ENCODE assay signal across 8 cellular contexts in genomic region chr1:36083635-36084501, GRCh38. TPM values are rescaled to one million over a fixed set of nuclear protein-coding genes. Genes with fewer than 3 reads are reported as not detected.
A peak's percentile ranks its signal among the peaks of the same experiment; 100 is the strongest.
DNase-seq lines count a peak whose midpoint lies in the region; ATAC-seq, FAIRE-seq and TF ChIP-seq lines count a peak whose summit lies in the region.

TSS of gene TEKT2 (plus strand) at chr1:36084094. CDS start at chr1:36084922, 828 bp downstream.

- H3K9me3 Mint-ChIP-seq in activated CD4-positive, alpha-beta T cell treated with anti-CD3 and anti-CD28 coated beads for 36 hours (ENCODE audit: low read depth): no peaks in the 10 kb centered on the region

- H3K4me1 Mint-ChIP-seq in activated CD4-positive, alpha-beta T cell treated with anti-CD3 and anti-CD28 coated beads for 36 hours: peaks cover 3% of the 10 kb centered on the region

- H3K27me3 ChIP-seq in stomach: peaks cover 0 to 33% (median 6%) of the 10 kb centered on the region in 3 donors

- 12 to 21% (median 14%) methylated on average over 34 to 59 of the region's 59 CpGs for WGBS in stomach, 5 donors

- peaks cover 26% of the 10 kb centered on the region for H3K27me3 Mint-ChIP-seq in activated CD4-positive, alpha-beta T cell treated with anti-CD3 and anti-CD28 coated beads for 36 hours

- H3K27ac ChIP-seq in stomach (peak within 1 kb of the TSS in 2 of 5 donors; percentile 7 to 31), RWPE1 (no peak within 1 kb of the TSS)

- intact Hi-C loops in stomach (cut with DNase I; ENCODE audit: low total_unique reads): no loop called here
- intact Hi-C loops in activated CD4-positive, alpha-beta T cell treated with anti-CD3 and anti-CD28 coated beads for 36 hours (cut with DNase I, micrococcal nuclease): loop anchor here in 1 of 2 experiments (10.0 kb wide), 1 partner anchor 199 kb away; the partner anchor contains the start of gene AGO1

- no peaks in the 10 kb centered on the region for H3K36me3 ChIP-seq in stomach

- H3K36me3 Mint-ChIP-seq in activated CD4-positive, alpha-beta T cell treated with anti-CD3 and anti-CD28 coated beads for 36 hours (ENCODE audit: low read depth): no peaks in the 10 kb centered on the region

- TF ChIP-seq EP300 in stomach (IDR thresholded peaks at IDR 0.05): no peak

- ATAC-seq in activated CD4-positive, alpha-beta T cell treated with anti-CD3 and anti-CD28 coated beads for 36 hours: no peak

- DNase-seq in COR-L47 (lab: John Stamatoyannopoulos, UW): peak; percentile 91
- peak; percentile 65 for DNase-seq in NCI-H146 treated with DMSO at 0.1 percent for 48 hours (lab: John Stamatoyannopoulos, UW; ENCODE audit: unreplicated experiment)
- peak; percentile 19 for DNase-seq in astrocyte of the spinal cord (ENCODE audit: low read depth, low spot score)
- DNase-seq in iPS-NIHi7 (ENCODE audit: extremely low spot score): peak; percentile 91
- no peak for DNase-seq in stomach
- DNase-seq in RWPE1 (ENCODE audit: low spot score): no peak
- no peak for DNase-seq in activated CD4-positive, alpha-beta T cell treated with anti-CD3 and anti-CD28 coated beads for 36 hours
- DNase-seq in GM19239 (ENCODE audit: insufficient read length, low spot score): no peak

- H3K4me3 ChIP-seq in astrocyte of the spinal cord (ENCODE audit: low read depth, low read length) (peak within 1 kb of the TSS; percentile 48), stomach (peak within 1 kb of the TSS; percentile 51 to 56 (median 52))

- TF ChIP-seq CTCF in astrocyte of the spinal cord (IDR thresholded peaks at IDR 0.05; ENCODE audit: low read depth, low read length) (no peak), stomach (IDR thresholded peaks at IDR 0.05) (no peak), RWPE1 (conservative IDR thresholded peaks at IDR 0.05; ENCODE audit: low read depth) (no peak)

- no peak for TF ChIP-seq POLR2A in stomach (IDR thresholded peaks at IDR 0.05)

- no peak for FAIRE-seq in GM19239 (lab: Jason Lieb, UNC)

- CTCF ChIA-PET in RWPE1 (lab: Yijun Ruan, JAX): interaction anchor here (0.6 kb wide), 1 partner anchor 34 kb away, joined by 3 read pairs; no protein-coding TSS in a partner anchor
- CTCF ChIA-PET in activated CD4-positive, alpha-beta T cell treated with anti-CD3 and anti-CD28 coated beads for 36 hours (lab: Charles Lee): no interaction called here

- peaks cover 16 to 26% (median 21%) of the 10 kb centered on the region in 4 donors for H3K4me1 ChIP-seq in stomach

- no peaks in the 10 kb centered on the region for H3K9me3 ChIP-seq in stomach

- no peak within 1 kb of the TSS for H3K27ac Mint-ChIP-seq in activated CD4-positive, alpha-beta T cell treated with anti-CD3 and anti-CD28 coated beads for 36 hours

- H3K4me3 Mint-ChIP-seq in activated CD4-positive, alpha-beta T cell treated with anti-CD3 and anti-CD28 coated beads for 36 hours: no peak within 1 kb of the TSS

- in situ Hi-C loops in astrocyte of the spinal cord (cut with HindIII; ENCODE audit: low sequenced_read_pairs): no loop called here

- POLR2A ChIA-PET in RWPE1 (lab: Yijun Ruan, JAX; ENCODE audit: low non-redundant PET): no interaction called here
- POLR2A ChIA-PET in activated CD4-positive, alpha-beta T cell treated with anti-CD3 and anti-CD28 coated beads for 36 hours (lab: Charles Lee): no interaction called here

RNA-seq across cellular contexts. Expression of gene TEKT2, which starts in this region (rescaled TPM):
- not detected for total RNA-seq in stomach
- under 1 TPM; 0.25 to 0.76 (median 0.60) TPM for polyA plus RNA-seq in stomach
- under 1 TPM in 1 of 2 experiments, not detected in 1; 0.16 TPM for total RNA-seq in activated CD4-positive, alpha-beta T cell treated with anti-CD3 and anti-CD28 coated beads for 36 hours

Comparison
In these comparisons a context has a peak if more than half of its experiments do, and no peak if none do; other contexts are left out.
1. DNase-seq: peak in COR-L47 (single experiment), NCI-H146 treated with DMSO at 0.1 percent for 48 hours (single experiment), astrocyte of the spinal cord (single experiment) and iPS-NIHi7 (single experiment); none in stomach (single experiment), RWPE1 (single experiment), activated CD4-positive, alpha-beta T cell treated with anti-CD3 and anti-CD28 coated beads for 36 hours (single experiment) and GM19239 (single experiment).